In the genomic region with DNA sequence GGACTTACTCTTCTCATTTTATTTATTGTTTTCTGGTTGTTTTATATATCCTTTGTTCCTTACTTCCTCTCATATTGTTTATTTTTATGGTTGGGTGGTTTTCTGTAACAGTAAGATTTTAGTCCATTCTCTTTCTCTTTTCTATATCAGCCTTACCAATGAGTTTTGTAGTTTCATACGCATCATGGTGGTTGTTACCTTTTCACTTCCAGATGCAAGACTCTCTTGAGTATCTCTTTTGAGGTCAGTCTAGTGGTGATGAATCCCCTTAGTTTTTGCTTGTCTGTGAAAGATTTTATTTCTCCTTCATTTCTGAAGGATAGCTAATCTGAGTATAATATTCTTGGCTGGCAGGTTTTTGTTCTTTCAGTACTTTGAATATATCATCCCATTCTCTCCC, we compare ENCODE assay signal across 19 cellular contexts. TPM values are rescaled to one million over a fixed set of nuclear protein-coding genes. Genes with fewer than 3 reads are reported as not detected.
A peak's percentile ranks its signal among the peaks of the same experiment; 100 is the strongest.
DNase-seq lines count a peak whose midpoint lies in the region; ATAC-seq, FAIRE-seq and TF ChIP-seq lines count a peak whose summit lies in the region.
"Had no signal": no experiment of that assay in that cellular context is flagged by ENCODE, and none has a peak within 500 bp of the region (broad histone marks: within the 10 kb centered on the region; RNA-seq: fewer than 3 reads in every experiment).

No MANE protein-coding gene starts in this region.

- H3K9ac ChIP-seq in GM12878 (ENCODE audit: control insufficient read depth, insufficient read depth, low read length) = no peak overlapping the region
- H3K9ac ChIP-seq: BLaER1 treated with 17β-estradiol and CSF1 and Interleukin-3, amounts not matched to agents 10 nM and 100 nM had no signal

- DNase-seq in activated CD4-positive, alpha-beta T cell treated with anti-CD3 and anti-CD28 coated beads for 36 hours = no peak
- DNase-seq in activated CD4-positive, alpha-beta T cell treated with anti-CD3 and anti-CD28 coated beads, Interleukin-2, amount 50 U/mL, for 48 hours = no peak
- no peak for DNase-seq in Panc1 (ENCODE audit: low read depth, low spot score)
- no peak for DNase-seq in GM12878 (ENCODE audit: low read depth, low spot score)
- no peak for DNase-seq in NCI-H2227 treated with DMSO at 0.1 percent for 48 hours (lab: John Stamatoyannopoulos, UW)
- DNase-seq: AML-193; Caco-2; Calu3; CD4-positive, alpha-beta T cell; CD8-positive, alpha-beta T cell; DMS79 treated with DMSO at 0.1 percent for 48 hours had no signal

- H3K36me3 Mint-ChIP-seq in activated CD4-positive, alpha-beta T cell treated with anti-CD3 and anti-CD28 coated beads for 36 hours (ENCODE audit: low read depth) = peaks cover 7% of the 10 kb centered on the region

- no peak for FAIRE-seq in GM12878 (lab: Jason Lieb, UNC)
- FAIRE-seq: D721Med, G401.6, GM12891 had no signal

- CTCF ChIA-PET in activated CD4-positive, alpha-beta T cell treated with anti-CD3 and anti-CD28 coated beads for 36 hours (lab: Charles Lee) = interaction anchor here (0.6 to 0.7 kb wide), 3 partner anchors 38 to 65 kb away, joined by 3 to 4 read pairs (median 3); no protein-coding TSS in a partner anchor
- CTCF ChIA-PET in Panc1 (lab: Charles Lee) (no interaction called here), GM12878 (lab: Yijun Ruan, JAX) (interaction anchor here (1.0 kb wide), 1 partner anchor 66 kb away, joined by 3 read pairs; no protein-coding TSS in a partner anchor)

- no peak overlapping the region for H3K4me3 ChIP-seq in Panc1 (ENCODE audit: low read depth in 2 of 2, low read length in 2 of 2)
- no peak overlapping the region for H3K4me3 ChIP-seq in GM12878
- H3K4me3 ChIP-seq: A549; BLaER1 treated with 17β-estradiol and CSF1 and Interleukin-3, amounts not matched to agents 10 nM and 100 nM had no signal

- no TSS peak for BruUV-seq in Panc1 (replicated peaks; lab: Mats Ljungman, UMichigan)
- BruUV-seq in GM12878 (replicated peaks; lab: Mats Ljungman, UMichigan) = no TSS peak

- no peaks in the 10 kb centered on the region for H3K79me2 ChIP-seq in GM12878 (ENCODE audit: control insufficient read depth, insufficient read depth, low read length)

- SMC1A ChIA-PET in GM12878 (lab: Charles Lee; ENCODE audit: uncharacterized antibody, unreplicated experiment) = interaction anchor here (0.8 kb wide), 1 partner anchor 32 kb away, joined by 3 read pairs; no protein-coding TSS in a partner anchor

- in situ Hi-C loops in Panc1 (cut with HindIII; ENCODE audit: low pct_unique_long_range_greater_than_20kb, low sequenced_read_pairs) = no loop called here
- in situ Hi-C loops in GM12878 (cut with MboI) = no loop called here

- POLR2A ChIA-PET in activated CD4-positive, alpha-beta T cell treated with anti-CD3 and anti-CD28 coated beads for 36 hours (lab: Charles Lee) = no interaction called here
- POLR2A ChIA-PET in Panc1 (lab: Charles Lee) (interaction anchor here (0.6 kb wide), 1 partner anchor 153 kb away, joined by 12 read pairs; no protein-coding TSS in a partner anchor), GM12878 (lab: Charles Lee) (no interaction called here)

- H3K9me3 ChIP-seq in Panc1 (ENCODE audit: control insufficient read depth, insufficient read depth, low read depth, low read length) = no peaks in the 10 kb centered on the region
- H3K9me3 ChIP-seq in GM12878 (replicated peaks; ENCODE audit: control insufficient read depth, insufficient read depth, low read length) = no peaks in the 10 kb centered on the region; the same call in 1 of the 3 replicates

- H3K4me1 ChIP-seq in Panc1 (ENCODE audit: control insufficient read depth, insufficient read depth, low read length) (no peaks in the 10 kb centered on the region), GM12878 (ENCODE audit: control insufficient read depth, insufficient read depth, low read length) (no peaks in the 10 kb centered on the region)
- H3K4me1 ChIP-seq: BLaER1 treated with 17β-estradiol and CSF1 and Interleukin-3, amounts not matched to agents 10 nM and 100 nM had no signal

- TF ChIP-seq POLR2A in GM12878 (IDR thresholded peaks at IDR 0.05; ENCODE audit: low read depth, low read length) = no peak

- intact Hi-C loops in activated CD4-positive, alpha-beta T cell treated with anti-CD3 and anti-CD28 coated beads for 36 hours (cut with DNase I, micrococcal nuclease) = no loop called here
- intact Hi-C loops in Panc1 (cut with micrococcal nuclease; ENCODE audit: unreplicated experiment) (no loop called here), GM12878 (cut with micrococcal nuclease; ENCODE audit: unreplicated experiment) (no loop called here)

- WGBS in GM12878 (ENCODE audit: insufficient coverage, insufficient replicate concordance, low lambda C conversion rate, missing lambda C conversion rate) = 52% methylated on average over 1 of the region's 1 CpG

- H3K36me3 ChIP-seq in Panc1 (ENCODE audit: control insufficient read depth, insufficient read depth, low read length) (no peaks in the 10 kb centered on the region), GM12878 (ENCODE audit: control insufficient read depth in 2 of 2, insufficient read depth in 2 of 2, low read length in 1 of 2) (no peaks in the 10 kb centered on the region)

- H2AFZ ChIP-seq in GM12878 (ENCODE audit: control insufficient read depth, low read depth, low read length) = no peak overlapping the region

- H3K4me1 Mint-ChIP-seq in activated CD4-positive, alpha-beta T cell treated with anti-CD3 and anti-CD28 coated beads for 36 hours = no peaks in the 10 kb centered on the region
- H3K4me1 Mint-ChIP-seq: B cell had no signal

- no peak overlapping the region for H3K4me2 ChIP-seq in GM12878 (ENCODE audit: control insufficient read depth, insufficient read depth)
- H3K4me2 ChIP-seq: A549; BLaER1 treated with 17β-estradiol and CSF1 and Interleukin-3, amounts not matched to agents 10 nM and 100 nM had no signal

- no peaks in the 10 kb centered on the region for H4K20me1 ChIP-seq in GM12878 (ENCODE audit: control insufficient read depth, insufficient read depth)
- H4K20me1 ChIP-seq: BLaER1 treated with 17β-estradiol and CSF1 and Interleukin-3, amounts not matched to agents 10 nM and 100 nM had no signal

- peak; percentile 12 for ATAC-seq in activated CD4-positive, alpha-beta T cell treated with anti-CD3 and anti-CD28 coated beads for 36 hours
- ATAC-seq in Panc1 (no peak), GM12878 (peak; percentile 50)
- ATAC-seq: A549; CD8-positive, alpha-beta T cell had no signal

- H3K9me3 Mint-ChIP-seq in activated CD4-positive, alpha-beta T cell treated with anti-CD3 and anti-CD28 coated beads for 36 hours (ENCODE audit: low read depth) = peaks cover 15% of the 10 kb centered on the region

- H3K4me3 Mint-ChIP-seq in activated CD4-positive, alpha-beta T cell treated with anti-CD3 and anti-CD28 coated beads for 36 hours = no peak overlapping the region
- H3K4me3 Mint-ChIP-seq: B cell; CD4-positive, alpha-beta T cell; CD8-positive, alpha-beta T cell had no signal

- H3K27me3 ChIP-seq in Panc1 (ENCODE audit: control insufficient read depth, insufficient read depth, low read length) = no peaks in the 10 kb centered on the region
- no peaks in the 10 kb centered on the region for H3K27me3 ChIP-seq in GM12878 (replicated peaks in 1 of 2; ENCODE audit: control insufficient read depth in 2 of 2, insufficient read depth in 2 of 2, low read length in 1 of 2)
- H3K27me3 ChIP-seq: BLaER1 treated with 17β-estradiol and CSF1 and Interleukin-3, amounts not matched to agents 10 nM and 100 nM had no signal

- no peak for TF ChIP-seq EP300 in GM12878 (IDR thresholded peaks at IDR 0.05; ENCODE audit: borderline replicate concordance in 1 of 2, control insufficient read depth in 1 of 2, low read depth in 2 of 2, low read length in 2 of 2)

- H3K27ac Mint-ChIP-seq in activated CD4-positive, alpha-beta T cell treated with anti-CD3 and anti-CD28 coated beads for 36 hours = no peak overlapping the region
- H3K27ac Mint-ChIP-seq: B cell; CD4-positive, alpha-beta T cell; CD8-positive, alpha-beta T cell had no signal

- no peak for TF ChIP-seq RAD21 in GM12878 (IDR thresholded peaks at IDR 0.05; ENCODE audit: insufficient read depth, low read depth, low read length)

- peak overlapping the region; percentile 12; the same call in 1 of the 2 replicates for H3K27ac ChIP-seq in Panc1 (ENCODE audit: low read length)
- no peak overlapping the region for H3K27ac ChIP-seq in GM12878 (ENCODE audit: control insufficient read depth, insufficient read depth)
- H3K27ac ChIP-seq: 22Rv1; BLaER1 treated with 17β-estradiol and CSF1 and Interleukin-3, amounts not matched to agents 10 nM and 100 nM; C4-2B had no signal

- TF ChIP-seq CTCF in Panc1 (IDR thresholded peaks at IDR 0.05) (no peak), GM12878 (IDR thresholded peaks at IDR 0.05 in 2 of 3, conservative IDR thresholded peaks at IDR 0.05 in 1 of 3; ENCODE audit: control insufficient read depth in 2 of 3, extremely low read depth in 1 of 3, insufficient read depth in 1 of 3, low read depth in 3 of 3, low read length in 3 of 3) (no peak)

- H3K27me3 Mint-ChIP-seq in activated CD4-positive, alpha-beta T cell treated with anti-CD3 and anti-CD28 coated beads for 36 hours = peaks cover 2% of the 10 kb centered on the region

- RAD21 ChIA-PET in GM12878 (lab: Charles Lee; ENCODE audit: unreplicated experiment) = no interaction called here

TF ChIP-seq in GM12878, 131 proteins besides CTCF, POLR2A, EP300 and RAD21 (continues in another document):
- TF ChIP-seq ASH2L (IDR thresholded peaks at IDR 0.05; ENCODE audit: borderline replicate concordance, low read depth) = no peak
- TF ChIP-seq EGR1 (IDR thresholded peaks at IDR 0.05; ENCODE audit: borderline replicate concordance in 1 of 2, low read depth in 2 of 2, low read length in 2 of 2) = no peak
- no peak for TF ChIP-seq SP1 (IDR thresholded peaks at IDR 0.05; ENCODE audit: low read depth, low read length)

RNA-seq across cellular contexts. Expression of gene MFGE8, which starts 57.1 kb away (rescaled TPM):
- 10 to 100 TPM; 17.0 to 18.6 TPM for total RNA-seq in activated CD4-positive, alpha-beta T cell treated with anti-CD3 and anti-CD28 coated beads for 36 hours
- 1,799 TPM for total RNA-seq in Panc1 (2021; ENCODE audit: unreplicated experiment)
- polyA plus RNA-seq in Panc1 (2012; ENCODE audit: insufficient read length) = 2,067 TPM
- total RNA-seq in GM12878 (2013; cell fraction: nucleolus; rRNA removed) = 10.9 and 11.2 TPM in 2 replicates
- 0.87 and 1.1 TPM in 2 replicates for total RNA-seq in GM12878 (2014; rRNA removed)
- total RNA-seq in GM12878 (2014; rRNA removed; fragmentation: Illumina TruSeq; extraction: Trizol) = 0.46 and 0.81 TPM in 2 replicates
- total RNA-seq in GM12878 (2021) = 1.9 and 2.7 TPM in 2 replicates
- 0.94 TPM for polyA plus RNA-seq in GM12878 (2011; ENCODE audit: low read depth)
- 5.2 and 5.9 TPM in 2 replicates for polyA plus RNA-seq in GM12878 (2011; rRNA removed)
- polyA plus RNA-seq in GM12878 (2011; cell fraction: cytosol; rRNA removed) = 6.1 and 6.7 TPM in 2 replicates
- 37.9 and 38.4 TPM in 2 replicates for polyA plus RNA-seq in GM12878 (2011; cell fraction: nucleus; rRNA removed)
- polyA plus RNA-seq in GM12878 (2012) = 2.6 and 3.5 TPM in 2 replicates
- polyA plus RNA-seq in GM12878 (2014; fragmentation: Illumina TruSeq; extraction: Trizol) = 0.43 and 0.96 TPM in 2 replicates
- polyA plus RNA-seq in GM12878 (2014; fragmentation: Nextera tagmentation; extraction: Ambion mirVana) = not detected
- 0.86 and 2.0 TPM in 2 replicates for polyA plus RNA-seq in GM12878 (2014; rRNA removed)
- polyA plus RNA-seq in GM12878 (2016; fragmentation: Nextera tagmentation; extraction: Ambion mirVana) = 1 to 10 TPM in 1 of 2 experiments, under 1 TPM in 1; 0.96 to 1.1 TPM
- polyA minus RNA-seq in GM12878 (2011; rRNA and poly(A)+ RNA removed) = 3.4 and 7.9 TPM in 2 replicates
- polyA minus RNA-seq in GM12878 (2011; cell fraction: cytosol; rRNA and poly(A)+ RNA removed) = 2.3 and 3.2 TPM in 2 replicates
- 6.5 and 13.3 TPM in 2 replicates for polyA minus RNA-seq in GM12878 (2011; cell fraction: nucleus; rRNA and poly(A)+ RNA removed)

Comparison
In these comparisons a context has a peak if more than half of its experiments do, and no peak if none do; other contexts are left out.
1. RNA of gene MFGE8, which starts 57.1 kb away (total RNA-seq): 1,799 TPM in Panc1 (single experiment); 17.0 to 18.6 TPM in activated CD4-positive, alpha-beta T cell treated with anti-CD3 and anti-CD28 coated beads for 36 hours and 0.46 to 11.2 TPM in GM12878; every median in the first group is over 10 times any median in the second.